In genomic region chr12:110998971-110999370, GRCh38 we compare ENCODE assay signal across 8 cellular contexts.
"Had no signal": no experiment of that assay in that cellular context is flagged by ENCODE, and none has a peak within 500 bp of the region (broad histone marks: within the 10 kb centered on the region; RNA-seq: fewer than 3 reads in every experiment).

No MANE protein-coding gene starts in this region.

- H3K4me3 ChIP-seq: GM23248, GM23338, HAP-1 had no signal

- H3K36me3 ChIP-seq: HAP-1 had no signal

- DNase-seq: GOT3, H7, H9, HCEC 1CT, HFFc6 had no signal

- H3K9ac ChIP-seq: GM23248 had no signal

- H3K27ac ChIP-seq: GM23248 had no signal

- H3K4me1 ChIP-seq: HAP-1 had no signal
